In the genomic region with DNA sequence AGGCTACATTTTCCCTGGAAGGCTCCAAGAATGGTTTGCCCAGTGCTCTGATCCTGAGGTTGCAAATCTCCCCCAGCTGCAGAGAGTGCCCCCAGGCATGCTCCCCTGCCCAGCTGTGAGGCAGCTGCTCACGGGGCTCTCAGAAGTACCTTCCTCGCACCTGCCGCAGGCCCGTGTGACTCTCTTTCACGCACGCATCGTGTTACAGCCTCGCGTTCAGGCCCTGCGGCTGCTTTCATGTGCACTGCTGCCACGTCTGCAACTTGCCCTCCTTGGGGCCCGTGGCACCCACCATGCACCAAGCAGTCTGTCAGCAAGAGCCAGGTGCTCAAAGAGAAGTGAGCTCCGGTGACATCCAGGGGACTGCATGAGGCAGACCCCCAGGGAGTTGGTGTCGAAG, we compare ENCODE assay signal across 34 cellular contexts. TPM values are rescaled to one million over a fixed set of nuclear protein-coding genes. Genes with fewer than 3 reads are reported as not detected.
A peak's percentile ranks its signal among the peaks of the same experiment; 100 is the strongest.
DNase-seq lines count a peak whose midpoint lies in the region; ATAC-seq and TF ChIP-seq lines count a peak whose summit lies in the region.
"Had no signal": no experiment of that assay in that cellular context is flagged by ENCODE, and none has a peak within 500 bp of the region (broad histone marks: within the 10 kb centered on the region; RNA-seq: fewer than 3 reads in every experiment).

No MANE protein-coding gene starts in this region.

- H2BK5ac ChIP-seq in neuronal stem cell (ENCODE audit: low read length) = peak overlapping the region; percentile 43

- H3K4me3 ChIP-seq in OCI-LY7 (ENCODE audit: low read depth, low read length, poor library complexity, severe bottlenecking) (no peak overlapping the region), neuronal stem cell (ENCODE audit: low read length in 2 of 2) (no peak overlapping the region)
- H3K4me3 ChIP-seq: BLaER1 treated with 17β-estradiol and CSF1 and Interleukin-3, amounts not matched to agents 10 nM and 100 nM; GM12878; HAP-1 had no signal

- no peak for ATAC-seq in HG02938 (IDR thresholded peaks at IDR 0.05; ENCODE audit: unreplicated experiment)
- ATAC-seq: GM12878, Panc1 had no signal

- TF ChIP-seq CTCF in OCI-LY7 (conservative IDR thresholded peaks at IDR 0.05; ENCODE audit: low read length) = no peak

- H2BK15ac ChIP-seq in neuronal stem cell (ENCODE audit: low read length) = peak overlapping the region; percentile 17

- H3K4ac ChIP-seq in neuronal stem cell (ENCODE audit: low read length) = no peak overlapping the region

- no peak overlapping the region for H2BK12ac ChIP-seq in neuronal stem cell (ENCODE audit: low read length)

- WGBS in neuronal stem cell (ENCODE audit: extremely low coverage in 2 of 2, insufficient read length in 2 of 2, insufficient replicate concordance in 1 of 2), 2 donors = no CpG with 5 or more reads among the region's 14 CpGs

- H3K9me2 ChIP-seq in OCI-LY7 (ENCODE audit: insufficient read depth, low read length) = no peaks in the 10 kb centered on the region
- H3K9me2 ChIP-seq: SK-N-SH had no signal

- H3K14ac ChIP-seq in neuronal stem cell (ENCODE audit: low read length) = peak overlapping the region; percentile 65

- peak overlapping the region; percentile 73 for H3K18ac ChIP-seq in neuronal stem cell (ENCODE audit: low read length)

- no peaks in the 10 kb centered on the region for H3K79me1 ChIP-seq in neuronal stem cell (ENCODE audit: low read depth, low read length)

- no peak overlapping the region for H3K9ac ChIP-seq in neuronal stem cell (ENCODE audit: low read depth, low read length, poor library complexity)
- H3K9ac ChIP-seq: BLaER1 treated with 17β-estradiol and CSF1 and Interleukin-3, amounts not matched to agents 10 nM and 100 nM; KMS-11; SK-N-SH had no signal

- H3K36me3 ChIP-seq in OCI-LY7 (ENCODE audit: insufficient read depth, low read length) (no peaks in the 10 kb centered on the region), neuronal stem cell (replicated peaks in 1 of 2; ENCODE audit: control insufficient read depth in 2 of 2, insufficient read depth in 2 of 2, low read length in 2 of 2) (no peaks in the 10 kb centered on the region)
- H3K36me3 ChIP-seq: BLaER1 treated with 17β-estradiol and CSF1 and Interleukin-3, amounts not matched to agents 10 nM and 100 nM; HAP-1 had no signal

- peaks cover 46% of the 10 kb centered on the region for H3K4me1 ChIP-seq in OCI-LY7 (ENCODE audit: insufficient read depth, low read length, poor library complexity, severe bottlenecking)
- no peaks in the 10 kb centered on the region for H3K4me1 ChIP-seq in neuronal stem cell (ENCODE audit: control insufficient read depth in 2 of 2, insufficient read depth in 1 of 2, low read depth in 1 of 2, low read length in 2 of 2)
- H3K4me1 ChIP-seq: HAP-1 had no signal

- no peak overlapping the region for H2AK5ac ChIP-seq in neuronal stem cell (ENCODE audit: low read depth, low read length)

- CTCF ChIA-PET in OCI-LY7 (lab: Charles Lee; ENCODE audit: unreplicated experiment) = no interaction called here

- H4K91ac ChIP-seq in neuronal stem cell (ENCODE audit: low read depth, low read length, poor library complexity) = no peak overlapping the region

- no peaks in the 10 kb centered on the region for H3K27me3 ChIP-seq in neuronal stem cell (ENCODE audit: control insufficient read depth in 3 of 3, insufficient read depth in 3 of 3, low read depth in 1 of 3, low read length in 3 of 3)
- H3K27me3 ChIP-seq: BLaER1 treated with 17β-estradiol and CSF1 and Interleukin-3, amounts not matched to agents 10 nM and 100 nM had no signal

- H3K9me3 ChIP-seq in OCI-LY7 (ENCODE audit: low read length) (no peaks in the 10 kb centered on the region), neuronal stem cell (replicated peaks in 1 of 2; ENCODE audit: control insufficient read depth in 2 of 2, insufficient read depth in 1 of 2, low read depth in 1 of 2, low read length in 2 of 2) (no peaks in the 10 kb centered on the region)
- H3K9me3 ChIP-seq: HAP-1, SK-N-SH had no signal

- no peaks in the 10 kb centered on the region for H4K20me1 ChIP-seq in OCI-LY7 (ENCODE audit: insufficient read depth, low read length)
- H4K20me1 ChIP-seq: BLaER1 treated with 17β-estradiol and CSF1 and Interleukin-3, amounts not matched to agents 10 nM and 100 nM had no signal

- BruUV-seq in OCI-LY7 (replicated peaks; lab: Mats Ljungman, UMichigan) = no TSS peak

- H3K23ac ChIP-seq in neuronal stem cell (ENCODE audit: low read depth, low read length, poor library complexity) = peak overlapping the region; percentile 1

- H4K8ac ChIP-seq in neuronal stem cell (ENCODE audit: low read depth, low read length) = no peak overlapping the region

- DNase-seq in DMS79 (lab: John Stamatoyannopoulos, UW) = peak; percentile 27
- peak; percentile 61 for DNase-seq in NAMALWA (ENCODE audit: low spot score)
- peak; percentile 52 for DNase-seq in OCI-LY7 (ENCODE audit: low spot score)
- no peak for DNase-seq in neuronal stem cell (ENCODE audit: low spot score)
- DNase-seq in NCI-H1694 treated with DMSO at 0.1 percent for 48 hours (lab: John Stamatoyannopoulos, UW) = no peak
- DNase-seq in NCI-H2171 treated with DMSO at 0.1 percent for 48 hours (lab: John Stamatoyannopoulos, UW) = no peak
- DNase-seq: AML-193; CD4-positive, alpha-beta T cell; COR-L47; DMS53; EL; GDM1; GOT3; HFFc6; MM.1S; NCI-H1092; NCI-H1417 treated with DMSO at 0.1 percent for 48 hours; NCI-H187 treated with DMSO at 0.1 percent for 48 hours; NCI-H2107; NCI-H2227 treated with DMSO at 0.1 percent for 48 hours; NCI-H510A treated with DMSO at 0.1 percent for 48 hours; NCI-H82; NK-92 treated with Interleukin-12 subunit alpha and Interleukin-12 subunit beta, amount 100 ng/mL, for 24 hours; SIG-M5; SK-N-SH; SW 1271 had no signal

- no peak overlapping the region for H3K27ac ChIP-seq in OCI-LY7 (ENCODE audit: low read depth, low read length, poor library complexity, severe bottlenecking)
- H3K27ac ChIP-seq in neuronal stem cell (replicated peaks; ENCODE audit: low read length) = no peak overlapping the region
- H3K27ac ChIP-seq: BLaER1 treated with 17β-estradiol and CSF1 and Interleukin-3, amounts not matched to agents 10 nM and 100 nM; KMS-11 had no signal

- intact Hi-C loops in OCI-LY7 (cut with micrococcal nuclease; ENCODE audit: unreplicated experiment) = no loop called here

- no peaks in the 10 kb centered on the region for H3K79me2 ChIP-seq in OCI-LY7 (ENCODE audit: insufficient read depth, low read depth, low read length)

- no peak overlapping the region for H2BK120ac ChIP-seq in neuronal stem cell (ENCODE audit: low read depth, low read length)

- POLR2A ChIA-PET in OCI-LY7 (lab: Charles Lee) = no interaction called here

- H2AFZ ChIP-seq in OCI-LY7 (ENCODE audit: low read length) = no peak overlapping the region
- H2AFZ ChIP-seq in neuronal stem cell (ENCODE audit: low read length) = no peak overlapping the region

- H3K4me2 ChIP-seq in OCI-LY7 (ENCODE audit: low read length) (no peak overlapping the region), neuronal stem cell (ENCODE audit: insufficient read depth, low read length, poor library complexity, severe bottlenecking) (no peak overlapping the region)
- H3K4me2 ChIP-seq: BLaER1 treated with 17β-estradiol and CSF1 and Interleukin-3, amounts not matched to agents 10 nM and 100 nM; KMS-11; SK-N-SH had no signal

RNA-seq across cellular contexts. Expression of gene SPO11, which starts 28.6 kb away (rescaled TPM):
- total RNA-seq in OCI-LY7 (2014; rRNA removed; shearing (Covaris generic)) = not detected in 2 replicates
- total RNA-seq in OCI-LY7 (2022) = not detected in 2 replicates
- polyA plus RNA-seq in neuronal stem cell (2013, experiment 1 of 2) = not detected
- polyA plus RNA-seq in neuronal stem cell (2013, experiment 2 of 2) = not detected
- total RNA-seq: CD4-positive, alpha-beta T cell; GM12878; HFFc6 had no signal
- polyA plus RNA-seq: AG04450, GM12878, IgD-negative memory B cell, SK-N-SH had no signal

RNA-seq across cellular contexts. Expression of gene BMP7, which starts 34.6 kb away (rescaled TPM):
- 72.2 and 94.2 TPM in 2 replicates for total RNA-seq in OCI-LY7 (2014; rRNA removed; shearing (Covaris generic))
- 2.2 and 3.7 TPM in 2 replicates for total RNA-seq in OCI-LY7 (2022)
- 17.6 TPM for polyA plus RNA-seq in neuronal stem cell (2013, experiment 1 of 2)
- polyA plus RNA-seq in neuronal stem cell (2013, experiment 2 of 2) = 17.7 TPM
- total RNA-seq: CD4-positive, alpha-beta T cell; HFFc6 had no signal
- polyA plus RNA-seq: AG04450, IgD-negative memory B cell, SK-N-SH had no signal

RNA-seq across cellular contexts. Expression of gene RAE1, which starts 50.0 kb away (rescaled TPM):
- total RNA-seq in OCI-LY7 (2014; rRNA removed; shearing (Covaris generic)) = 50.5 and 55.0 TPM in 2 replicates
- total RNA-seq in OCI-LY7 (2022) = 57.4 and 58.2 TPM in 2 replicates
- polyA plus RNA-seq in neuronal stem cell (2013, experiment 1 of 2) = 21.8 TPM
- 21.8 TPM for polyA plus RNA-seq in neuronal stem cell (2013, experiment 2 of 2)

Comparison
In these comparisons a context has a peak if more than half of its experiments do, and no peak if none do; other contexts are left out.
1. DNase-seq: peak in DMS79 (single experiment), NAMALWA (single experiment) and OCI-LY7 (single experiment); none in neuronal stem cell (single experiment), NCI-H1694 treated with DMSO at 0.1 percent for 48 hours (single experiment) and NCI-H2171 treated with DMSO at 0.1 percent for 48 hours (single experiment).